ENCODE assay signal across 8 cellular contexts in the genomic region with DNA sequence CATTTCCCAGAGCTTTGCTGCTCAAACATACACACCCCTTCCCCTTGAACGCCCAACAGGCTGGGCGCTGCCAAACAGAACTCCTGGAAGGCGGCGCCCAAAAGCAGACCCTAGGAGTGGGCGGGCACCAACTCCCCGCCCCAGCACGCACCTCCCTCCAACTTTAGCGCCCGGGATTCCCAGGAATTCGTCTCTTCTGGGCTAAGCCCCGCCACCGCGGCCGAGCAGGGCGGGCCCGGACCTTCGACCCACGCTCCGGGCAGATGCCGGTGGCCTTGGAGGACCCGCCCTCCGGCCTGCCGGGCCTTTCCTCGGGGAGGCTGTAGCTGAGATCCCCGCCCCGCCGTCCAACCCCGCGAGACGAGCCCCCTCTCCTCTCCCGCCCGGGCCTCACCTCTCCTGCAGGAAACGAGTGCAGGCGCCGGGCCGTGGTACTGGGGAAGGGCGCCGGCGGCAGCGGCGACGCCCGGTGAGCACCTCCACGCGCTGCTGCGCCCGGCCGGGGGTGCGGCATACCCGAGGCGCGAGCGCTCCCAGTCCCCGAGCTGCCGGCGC. TPM values are rescaled to one million over a fixed set of nuclear protein-coding genes. Genes with fewer than 3 reads are reported as not detected.
A peak's percentile ranks its signal among the peaks of the same experiment; 100 is the strongest.
DNase-seq lines count a peak whose midpoint lies in the region; ATAC-seq and TF ChIP-seq lines count a peak whose summit lies in the region.

No MANE protein-coding gene starts in this region.

- peak; percentile 17 for ATAC-seq in GM18508 (IDR thresholded peaks at IDR 0.05; ENCODE audit: insufficient read depth, unreplicated experiment)
- ATAC-seq in HG02973 (IDR thresholded peaks at IDR 0.05; ENCODE audit: unreplicated experiment), result peak; percentile 31

- TF ChIP-seq CTCF in BJ (IDR thresholded peaks at IDR 0.05; ENCODE audit: insufficient read depth, low read depth, low read length), result no peak
- TF ChIP-seq CTCF in WERI-Rb-1 (IDR thresholded peaks at IDR 0.05; ENCODE audit: low read depth, low read length), result no peak
- no peak for TF ChIP-seq CTCF in tibial nerve (IDR thresholded peaks at IDR 0.05)

- H3K9me3 ChIP-seq in WERI-Rb-1 (ENCODE audit: severe bottlenecking) (no peaks in the 10 kb centered on the region), tibial nerve (no peaks in the 10 kb centered on the region)

- TF ChIP-seq EP300 in tibial nerve (IDR thresholded peaks at IDR 0.05), result no peak

- H3K4me1 ChIP-seq in tibial nerve, result peaks cover 0 to 37% (median 22%) of the 10 kb centered on the region in 4 donors

- no peak for TF ChIP-seq POLR2A in tibial nerve (IDR thresholded peaks at IDR 0.05)

- H3K27ac ChIP-seq in WERI-Rb-1 (peak overlapping the region; percentile 95), tibial nerve (peak overlapping the region; percentile 91 to 98 (median 97))

- H3K4me3 ChIP-seq in BJ (ENCODE audit: low read depth, low read length), result peak overlapping the region; percentile 91
- H3K4me3 ChIP-seq in WERI-Rb-1 (ENCODE audit: low read depth, low read length), result peak overlapping the region; percentile 83
- peak overlapping the region; percentile 79 to 96 (median 90) for H3K4me3 ChIP-seq in tibial nerve

- CTCF ChIA-PET in BJ (lab: Yijun Ruan, JAX), result interaction anchor here (1.0 to 1.9 kb wide), 3 partner anchors 15 to 95 kb away, joined by 3 to 10 read pairs (median 3); no protein-coding TSS in a partner anchor

- DNase-seq in BJ (ENCODE audit: low read depth), result peak; percentile 9
- DNase-seq in NCI-H2081 (lab: John Stamatoyannopoulos, UW), result peak; percentile 55 to 65
- DNase-seq in WERI-Rb-1, result peak; percentile 92
- DNase-seq in epidermal melanocyte (ENCODE audit: insufficient read length, low spot score), result peak; percentile 67
- DNase-seq in mesenteric fat pad (ENCODE audit: low spot score), result peak; percentile 93
- DNase-seq in tibial nerve (ENCODE audit: low spot score in 2 of 2), result peak in 1 of 2 donors; percentile 18

- H3K36me3 ChIP-seq in BJ (ENCODE audit: control insufficient read depth, insufficient read depth, low read length) (no peaks in the 10 kb centered on the region), WERI-Rb-1 (peaks cover 19% of the 10 kb centered on the region), tibial nerve (no peaks in the 10 kb centered on the region)

- POLR2A ChIA-PET in BJ (lab: Charles Lee), result no interaction called here

- no peaks in the 10 kb centered on the region for H3K27me3 ChIP-seq in BJ (ENCODE audit: control insufficient read depth, insufficient read depth, low read length)
- H3K27me3 ChIP-seq in WERI-Rb-1 (ENCODE audit: insufficient read depth, low read depth, severe bottlenecking), result no peaks in the 10 kb centered on the region
- H3K27me3 ChIP-seq in tibial nerve, result no peaks in the 10 kb centered on the region

- WGBS in tibial nerve, 2 donors, result 0 to 1% methylated on average over 13 to 18 of the region's 56 CpGs

RNA-seq across cellular contexts. Expression of a gene that starts 0.7 kb away (rescaled TPM):
- polyA plus RNA-seq in BJ (2011; rRNA removed), result 6.2 and 9.4 TPM in 2 replicates
- polyA minus RNA-seq in BJ (2011; rRNA and poly(A)+ RNA removed), result 3.5 and 3.9 TPM in 2 replicates
- total RNA-seq in mesenteric fat pad, result 28.8 TPM
- total RNA-seq in tibial nerve, result 10 to 100 TPM in 2 of 4 donors, 1 to 10 TPM in 2; 7.9 to 23.7 (median 9.9) TPM
